8 cellular contexts compared by ENCODE assay signal in the genomic region with DNA sequence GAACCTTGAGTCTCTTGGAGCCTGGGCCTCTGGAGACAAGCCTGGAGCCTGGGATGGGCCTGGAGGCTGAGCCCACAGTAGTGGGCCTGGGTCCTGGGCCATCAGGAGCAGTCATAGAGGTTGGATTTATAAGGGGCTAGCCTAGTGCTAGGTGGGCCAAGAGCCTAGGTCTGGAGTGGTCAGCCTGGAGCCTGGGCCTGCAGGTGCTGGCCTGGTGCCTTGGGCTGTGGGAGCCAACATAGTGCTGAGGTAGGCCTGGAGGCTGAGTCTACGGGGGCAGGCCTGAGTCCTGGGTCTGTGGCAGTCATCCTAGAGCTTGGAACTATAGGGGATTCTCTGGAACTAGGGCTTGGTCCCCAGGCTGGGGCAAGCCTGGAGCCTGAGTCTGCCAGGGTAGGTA.
"Had no signal": no experiment of that assay in that cellular context is flagged by ENCODE, and none has a peak within 500 bp of the region (broad histone marks: within the 10 kb centered on the region; RNA-seq: fewer than 3 reads in every experiment).

No MANE protein-coding gene starts in this region.

- H3K27ac ChIP-seq: GM23248 had no signal

- DNase-seq: GM23248, GOT3, H9, HCEC 1CT, KBM-7 had no signal

- H3K9ac ChIP-seq: GM23248 had no signal

- H2AFZ ChIP-seq: GM23248 had no signal

- FAIRE-seq: H54, HTR-8/SVneo had no signal

- H3K4me3 Mint-ChIP-seq: H9, IgD-negative memory B cell had no signal

- H3K27me3 Mint-ChIP-seq: IgD-negative memory B cell had no signal

- H3K4me3 ChIP-seq: GM23248 had no signal

- H3K9me3 Mint-ChIP-seq: H9 had no signal
